ENCODE assay signal across 1 cellular context in genomic region chr13:113634279-113635047, GRCh38.
A peak's percentile ranks its signal among the peaks of the same experiment; 100 is the strongest.
TF ChIP-seq lines count a peak whose summit lies in the region.

No MANE protein-coding gene starts in this region.

TF ChIP-seq in GM12878, 131 proteins besides CTCF, POLR2A, EP300 and RAD21:
- TF ChIP-seq EGR1 (IDR thresholded peaks at IDR 0.05; ENCODE audit: borderline replicate concordance in 1 of 2, low read depth in 2 of 2, low read length in 2 of 2) (no peak), CHD1 (IDR thresholded peaks at IDR 0.05; ENCODE audit: low read depth, low read length) (no peak), ZNF24 (IDR thresholded peaks at IDR 0.05) (no peak), SIN3A (IDR thresholded peaks at IDR 0.05; ENCODE audit: low read depth, low read length) (no peak), IRF3 (IDR thresholded peaks at IDR 0.05) (no peak), RAD51 (IDR thresholded peaks at IDR 0.05) (no peak), FOXM1 (IDR thresholded peaks at IDR 0.05; ENCODE audit: low read depth, low read length) (no peak), E4F1 (IDR thresholded peaks at IDR 0.05; ENCODE audit: borderline replicate concordance, partially characterized antibody) (no peak), TCF3 (IDR thresholded peaks at IDR 0.05; ENCODE audit: borderline replicate concordance, insufficient read depth, low read depth, low read length) (0 out of 2 replicates have a peak, but pooled peaks have one; percentile 45)
- TF ChIP-seq, protein P1, sequence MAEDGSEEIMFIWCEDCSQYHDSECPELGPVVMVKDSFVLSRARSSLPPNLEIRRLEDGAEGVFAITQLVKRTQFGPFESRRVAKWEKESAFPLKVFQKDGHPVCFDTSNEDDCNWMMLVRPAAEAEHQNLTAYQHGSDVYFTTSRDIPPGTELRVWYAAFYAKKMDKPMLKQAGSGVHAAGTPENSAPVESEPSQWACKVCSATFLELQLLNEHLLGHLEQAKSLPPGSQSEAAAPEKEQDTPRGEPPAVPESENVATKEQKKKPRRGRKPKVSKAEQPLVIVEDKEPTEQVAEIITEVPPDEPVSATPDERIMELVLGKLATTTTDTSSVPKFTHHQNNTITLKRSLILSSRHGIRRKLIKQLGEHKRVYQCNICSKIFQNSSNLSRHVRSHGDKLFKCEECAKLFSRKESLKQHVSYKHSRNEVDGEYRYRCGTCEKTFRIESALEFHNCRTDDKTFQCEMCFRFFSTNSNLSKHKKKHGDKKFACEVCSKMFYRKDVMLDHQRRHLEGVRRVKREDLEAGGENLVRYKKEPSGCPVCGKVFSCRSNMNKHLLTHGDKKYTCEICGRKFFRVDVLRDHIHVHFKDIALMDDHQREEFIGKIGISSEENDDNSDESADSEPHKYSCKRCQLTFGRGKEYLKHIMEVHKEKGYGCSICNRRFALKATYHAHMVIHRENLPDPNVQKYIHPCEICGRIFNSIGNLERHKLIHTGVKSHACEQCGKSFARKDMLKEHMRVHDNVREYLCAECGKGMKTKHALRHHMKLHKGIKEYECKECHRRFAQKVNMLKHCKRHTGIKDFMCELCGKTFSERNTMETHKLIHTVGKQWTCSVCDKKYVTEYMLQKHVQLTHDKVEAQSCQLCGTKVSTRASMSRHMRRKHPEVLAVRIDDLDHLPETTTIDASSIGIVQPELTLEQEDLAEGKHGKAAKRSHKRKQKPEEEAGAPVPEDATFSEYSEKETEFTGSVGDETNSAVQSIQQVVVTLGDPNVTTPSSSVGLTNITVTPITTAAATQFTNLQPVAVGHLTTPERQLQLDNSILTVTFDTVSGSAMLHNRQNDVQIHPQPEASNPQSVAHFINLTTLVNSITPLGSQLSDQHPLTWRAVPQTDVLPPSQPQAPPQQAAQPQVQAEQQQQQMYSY (CRISPR knock-in tag; IDR thresholded peaks at IDR 0.05), result no peak
- TF ChIP-seq, protein P2, sequence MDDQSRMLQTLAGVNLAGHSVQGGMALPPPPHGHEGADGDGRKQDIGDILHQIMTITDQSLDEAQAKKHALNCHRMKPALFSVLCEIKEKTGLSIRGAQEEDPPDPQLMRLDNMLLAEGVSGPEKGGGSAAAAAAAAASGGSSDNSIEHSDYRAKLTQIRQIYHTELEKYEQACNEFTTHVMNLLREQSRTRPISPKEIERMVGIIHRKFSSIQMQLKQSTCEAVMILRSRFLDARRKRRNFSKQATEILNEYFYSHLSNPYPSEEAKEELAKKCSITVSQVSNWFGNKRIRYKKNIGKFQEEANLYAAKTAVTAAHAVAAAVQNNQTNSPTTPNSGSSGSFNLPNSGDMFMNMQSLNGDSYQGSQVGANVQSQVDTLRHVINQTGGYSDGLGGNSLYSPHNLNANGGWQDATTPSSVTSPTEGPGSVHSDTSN (IDR thresholded peaks at IDR 0.05; ENCODE audit: insufficient replicate concordance, low read depth, low read length), result peak; percentile 45
- TF ChIP-seq, protein P3, sequence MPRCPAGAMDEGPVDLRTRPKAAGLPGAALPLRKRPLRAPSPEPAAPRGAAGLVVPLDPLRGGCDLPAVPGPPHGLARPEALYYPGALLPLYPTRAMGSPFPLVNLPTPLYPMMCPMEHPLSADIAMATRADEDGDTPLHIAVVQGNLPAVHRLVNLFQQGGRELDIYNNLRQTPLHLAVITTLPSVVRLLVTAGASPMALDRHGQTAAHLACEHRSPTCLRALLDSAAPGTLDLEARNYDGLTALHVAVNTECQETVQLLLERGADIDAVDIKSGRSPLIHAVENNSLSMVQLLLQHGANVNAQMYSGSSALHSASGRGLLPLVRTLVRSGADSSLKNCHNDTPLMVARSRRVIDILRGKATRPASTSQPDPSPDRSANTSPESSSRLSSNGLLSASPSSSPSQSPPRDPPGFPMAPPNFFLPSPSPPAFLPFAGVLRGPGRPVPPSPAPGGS (IDR thresholded peaks at IDR 0.05; ENCODE audit: borderline replicate concordance, insufficient read depth, low read depth, low read length, poor library complexity, severe bottlenecking), result peak; percentile 92
TF ChIP-seq in GM12878: peak in this region for 3.
